Comparison of ENCODE assay signal across 8 cellular contexts in the genomic region with DNA sequence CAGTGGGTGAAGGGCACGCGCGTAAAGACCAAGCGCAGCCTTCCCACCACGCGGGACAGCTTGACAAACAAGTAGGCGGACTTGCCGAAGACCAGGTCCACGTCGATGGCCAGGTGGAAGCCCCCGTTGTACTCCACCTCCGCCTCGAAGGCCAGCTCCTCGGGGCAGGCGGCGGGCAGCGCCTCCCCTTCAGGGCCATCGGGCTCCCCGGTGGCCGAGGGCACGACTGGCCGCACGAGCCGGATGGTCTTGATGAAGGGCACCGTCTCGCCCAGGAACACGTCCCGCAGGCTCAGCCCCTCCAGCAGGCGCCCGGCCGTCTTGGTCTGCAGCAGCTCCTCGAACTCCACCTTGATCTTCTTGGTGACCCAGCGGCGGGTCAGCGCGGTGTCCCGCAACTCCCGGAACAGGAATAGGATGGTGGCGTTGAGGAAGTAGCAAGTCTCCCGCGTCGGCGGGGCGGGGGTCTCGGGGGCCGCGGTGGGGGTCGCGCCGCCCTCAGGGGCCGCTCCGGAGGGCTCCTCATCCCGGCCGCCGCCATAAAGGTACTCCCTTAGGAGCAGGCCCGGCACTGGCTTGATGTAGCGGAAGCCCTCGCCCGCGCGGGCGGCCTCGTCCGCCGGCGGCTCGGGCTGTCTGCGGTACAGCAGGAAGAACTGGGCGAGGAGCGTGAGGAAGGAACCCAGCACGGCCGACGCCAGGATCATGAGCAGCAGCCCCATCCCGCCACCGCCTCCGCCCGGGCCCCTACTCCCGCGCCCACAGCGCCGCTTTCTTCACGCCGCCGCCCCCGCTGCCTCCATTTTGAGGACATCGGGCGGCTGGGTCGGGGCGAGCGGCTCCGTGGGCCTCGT. TPM values are rescaled to one million over a fixed set of nuclear protein-coding genes. Genes with fewer than 3 reads are reported as not detected.
DNase-seq lines count a peak whose midpoint lies in the region; ATAC-seq, FAIRE-seq and TF ChIP-seq lines count a peak whose summit lies in the region.

No MANE protein-coding gene starts in this region.

- H3K27me3 ChIP-seq in PC-9 (ENCODE audit: insufficient read depth, low read depth) (no peaks in the 10 kb centered on the region), adrenal gland (peaks cover 5% of the 10 kb centered on the region), heart right ventricle (peaks cover 0 to 13% (median 10%) of the 10 kb centered on the region in 7 donors), pancreas (no peaks in the 10 kb centered on the region)

- H3K79me2 ChIP-seq in PC-9 (ENCODE audit: low read depth), result peaks cover 54% of the 10 kb centered on the region

- H3F3A ChIP-seq in PC-9 (ENCODE audit: insufficient read depth, low read depth), result no peaks in the 10 kb centered on the region

- H3K9me3 ChIP-seq in PC-9 (ENCODE audit: insufficient read depth, low read depth), result no peaks in the 10 kb centered on the region
- H3K9me3 ChIP-seq in adrenal gland (replicated peaks in 1 of 3), result no peaks in the 10 kb centered on the region
- H3K9me3 ChIP-seq in heart right ventricle, result no peaks in the 10 kb centered on the region
- no peaks in the 10 kb centered on the region for H3K9me3 ChIP-seq in pancreas

- 0 to 2% (median 0%) methylated on average over 21 to 92 of the region's 92 CpGs for WGBS in adrenal gland, 4 donors
- 0 to 1% methylated on average over 85 to 92 of the region's 92 CpGs for WGBS in heart right ventricle, 2 donors
- 0 to 1% methylated on average over 74 to 92 of the region's 92 CpGs for WGBS in pancreas, 2 donors

- H3K4me3 ChIP-seq in PC-9, result peak overlapping the region; percentile 84
- H3K4me3 ChIP-seq in adrenal gland, result peak overlapping the region; percentile 62 to 97 (median 78)
- peak overlapping the region; percentile 75 to 99 (median 92) for H3K4me3 ChIP-seq in heart right ventricle
- peak overlapping the region; percentile 70 to 94 (median 74) for H3K4me3 ChIP-seq in pancreas

- H3K4me2 ChIP-seq in PC-9, result peak overlapping the region; percentile 89

- ATAC-seq in GM18519 (IDR thresholded peaks at IDR 0.05; ENCODE audit: low FRiP score, unreplicated experiment), result peak; percentile 23
- peak; percentile 28 for ATAC-seq in HG02943 (IDR thresholded peaks at IDR 0.05; ENCODE audit: low read depth, unreplicated experiment)
- peak; percentile 3 to 47 (median 36) for ATAC-seq in heart right ventricle
- ATAC-seq in pancreas, result peak; percentile 5 to 41 (median 8)

- no peaks in the 10 kb centered on the region for H3K36me3 ChIP-seq in PC-9 (ENCODE audit: low read depth)
- no peaks in the 10 kb centered on the region for H3K36me3 ChIP-seq in adrenal gland (replicated peaks in 1 of 2)
- H3K36me3 ChIP-seq in heart right ventricle, result no peaks in the 10 kb centered on the region
- H3K36me3 ChIP-seq in pancreas, result no peaks in the 10 kb centered on the region

- TF ChIP-seq CTCF in PC-9 (conservative IDR thresholded peaks at IDR 0.05), result no peak
- no peak for TF ChIP-seq CTCF in adrenal gland (IDR thresholded peaks at IDR 0.05)
- no peak for TF ChIP-seq CTCF in heart right ventricle (IDR thresholded peaks at IDR 0.05)
- no peak for TF ChIP-seq CTCF in pancreas (IDR thresholded peaks at IDR 0.05)

- intact Hi-C loops in PC-9 (cut with micrococcal nuclease; ENCODE audit: unreplicated experiment) (no loop called here), adrenal gland (cut with DNase I) (no loop called here), heart right ventricle (cut with DNase I) (loop anchor here in 1 of 10 donors (2.0 kb wide), 1 partner anchor 68 kb away; no protein-coding TSS in a partner anchor), pancreas (cut with DNase I) (no loop called here)

- FAIRE-seq in pancreas (lab: Jason Lieb, UNC), result no peak

- POLR2A ChIA-PET in PC-9 (lab: Charles Lee; ENCODE audit: unreplicated experiment), result interaction anchor here (0.7 kb wide), 1 partner anchor 82 kb away, joined by 4 read pairs; no protein-coding TSS in a partner anchor

- peak; percentile 65 for DNase-seq in AG08396 (ENCODE audit: low spot score)
- DNase-seq in PC-9, result peak in 1 of 2 experiments; percentile 11
- DNase-seq in adrenal gland, result peak; percentile 23 to 76 (median 48)
- DNase-seq in heart right ventricle, result peak; percentile 34 to 41
- peak; percentile 35 to 88 (median 57) for DNase-seq in pancreas
- DNase-seq in HPDE6-E6E7 (ENCODE audit: extremely low spot score), result no peak

- CTCF ChIA-PET in PC-9 (lab: Charles Lee), result no interaction called here

- no peak overlapping the region for H3K27ac ChIP-seq in PC-9
- peak overlapping the region in 4 of 5 donors; percentile 83 to 93 (median 91) for H3K27ac ChIP-seq in adrenal gland
- H3K27ac ChIP-seq in heart right ventricle, result peak overlapping the region; percentile 71 to 97 (median 94)
- H3K27ac ChIP-seq in pancreas, result peak overlapping the region; percentile 85 to 96 (median 90)

- H2AFZ ChIP-seq in PC-9, result peak overlapping the region; percentile 76

- TF ChIP-seq POLR2A in adrenal gland (IDR thresholded peaks at IDR 0.05), result no peak

- peaks cover 26% of the 10 kb centered on the region for H4K20me1 ChIP-seq in PC-9 (ENCODE audit: insufficient read depth)

- H3K4me1 ChIP-seq in PC-9 (replicated peaks; ENCODE audit: insufficient read depth) (peaks cover 35% of the 10 kb centered on the region), adrenal gland (replicated peaks in 1 of 2) (peaks cover 8 to 29% of the 10 kb centered on the region in 2 donors), heart right ventricle (peaks cover 6 to 51% (median 40%) of the 10 kb centered on the region in 9 donors), pancreas (peaks cover 2 to 12% (median 9%) of the 10 kb centered on the region in 3 donors)

- no TSS peak for BruUV-seq in PC-9 (replicated peaks; lab: Mats Ljungman, UMichigan)

- no peaks in the 10 kb centered on the region for H3K9me2 ChIP-seq in PC-9 (ENCODE audit: insufficient read depth)

RNA-seq across cellular contexts. Expression of gene PDZD8, which starts 0.5 kb away (rescaled TPM):
- total RNA-seq in PC-9 (2021) (13.1 and 16.0 TPM in 2 replicates), adrenal gland (10 to 100 TPM; 22.3 to 45.7 (median 26.1) TPM), heart right ventricle (10 to 100 TPM; 16.8 to 31.3 (median 23.1) TPM), pancreas (10 to 100 TPM; 29.4 to 55.9 (median 42.9) TPM)
- polyA plus RNA-seq in adrenal gland (10 to 100 TPM in 1 of 3 donors, 1 to 10 TPM in 2; 1.7 to 30.5 (median 3.0) TPM), heart right ventricle (1 to 10 TPM; 2.0 to 4.1 TPM), pancreas (1 to 10 TPM; 4.6 to 7.6 TPM)
